8 cellular contexts compared by ENCODE assay signal in the genomic region with DNA sequence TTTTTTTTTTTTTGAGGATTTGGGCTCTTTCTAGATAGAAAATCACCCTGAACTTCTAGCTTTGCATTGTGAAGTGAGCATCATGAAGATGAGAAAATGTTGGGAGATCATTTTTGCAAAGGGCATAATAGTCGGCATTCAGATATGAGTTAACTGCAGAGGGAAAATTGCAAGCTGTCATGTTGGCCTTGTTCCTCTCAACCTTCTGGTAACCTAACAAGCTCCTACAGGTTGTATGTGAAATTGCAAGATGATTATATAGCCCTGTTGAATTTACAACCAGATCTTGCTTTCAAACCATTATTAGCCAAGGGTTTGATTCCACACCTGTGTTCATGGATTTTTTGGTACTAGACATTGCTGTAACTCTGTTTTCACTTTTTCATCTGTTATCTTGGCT. TPM values are rescaled to one million over a fixed set of nuclear protein-coding genes. Genes with fewer than 3 reads are reported as not detected.
A peak's percentile ranks its signal among the peaks of the same experiment; 100 is the strongest.
DNase-seq lines count a peak whose midpoint lies in the region; ATAC-seq, FAIRE-seq and TF ChIP-seq lines count a peak whose summit lies in the region.

No MANE protein-coding gene starts in this region.

- FAIRE-seq in keratinocyte (lab: Jason Lieb, UNC) (peak; percentile 81), kidney (lab: Jason Lieb, UNC) (no peak)

- peaks cover 59% of the 10 kb centered on the region for H3K4me1 Mint-ChIP-seq in activated B cell treated with CpG ODN at 0.5 μM for 24 hours

- ATAC-seq in activated B cell treated with CpG ODN at 0.5 μM for 24 hours (ENCODE audit: low read depth): peak; percentile 14

- H2AFZ ChIP-seq in KMS-11 (ENCODE audit: low read depth): no peak overlapping the region
- H2AFZ ChIP-seq in keratinocyte (ENCODE audit: control insufficient read depth, low read length): no peak overlapping the region

- TF ChIP-seq CTCF in KMS-11 (conservative IDR thresholded peaks at IDR 0.05; ENCODE audit: low read depth, low read length) (peak; percentile 42; the same call in 1 of the 2 replicates), activated B cell treated with CpG ODN at 0.5 μM for 24 hours (IDR thresholded peaks at IDR 0.05) (no peak), keratinocyte (optimal IDR thresholded peaks at IDR 0.05 in 1 of 3, IDR thresholded peaks at IDR 0.05 in 1 of 3, conservative IDR thresholded peaks at IDR 0.05 in 1 of 3; ENCODE audit: extremely low read depth in 1 of 3, insufficient read depth in 2 of 3, low read length in 3 of 3) (peak in 2 of 3 experiments; percentile 24 to 61), kidney (IDR thresholded peaks at IDR 0.05; ENCODE audit: borderline replicate concordance, extremely low read depth, insufficient read depth) (no peak)

- peaks cover 52% of the 10 kb centered on the region for H3K36me3 Mint-ChIP-seq in activated B cell treated with CpG ODN at 0.5 μM for 24 hours (ENCODE audit: low read depth)

- peaks cover 5% of the 10 kb centered on the region for H3K9me1 ChIP-seq in keratinocyte (ENCODE audit: control insufficient read depth, extremely low read depth, insufficient read depth, low read length)

- H3K4me2 ChIP-seq in KMS-11 (peak overlapping the region; percentile 88; the same call in 1 of the 2 replicates), keratinocyte (ENCODE audit: control insufficient read depth, extremely low read depth, insufficient read depth, low read depth, low read length) (peak overlapping the region; percentile 88)

- H3K4me1 ChIP-seq in KMS-11 (ENCODE audit: low read depth, poor library complexity, severe bottlenecking): peaks cover 39% of the 10 kb centered on the region
- H3K4me1 ChIP-seq in keratinocyte (ENCODE audit: control insufficient read depth, extremely low read depth, insufficient read depth, low read length): peaks cover 30% of the 10 kb centered on the region
- peaks cover 9 to 10% of the 10 kb centered on the region in 2 donors for H3K4me1 ChIP-seq in kidney (ENCODE audit: control insufficient read depth in 1 of 2, insufficient read depth in 1 of 2, low read depth in 1 of 2, low read length in 2 of 2)

- H3K27ac ChIP-seq in KMS-11 (no peak overlapping the region), keratinocyte (ENCODE audit: control insufficient read depth, insufficient read depth, low read length) (no peak overlapping the region), kidney (ENCODE audit: low read depth in 2 of 2, low read length in 2 of 2) (no peak overlapping the region)

- POLR2A ChIA-PET in activated B cell treated with CpG ODN at 0.5 μM for 24 hours (lab: Charles Lee): interaction anchor here (0.8 to 10.6 kb wide), 3 partner anchors 9 to 50 kb away, joined by 4 to 229 read pairs (median 145); a partner anchor contains a TSS

- H3K4me3 ChIP-seq in KMS-11 (IDR thresholded peaks at IDR 0.05; ENCODE audit: insufficient read depth, low read depth, low read length): no peak overlapping the region
- peak overlapping the region in 1 of 3 experiments; percentile 69 for H3K4me3 ChIP-seq in keratinocyte (ENCODE audit: control insufficient read depth in 2 of 3, extremely low read depth in 1 of 3, insufficient read depth in 2 of 3, low read depth in 1 of 3, low read length in 3 of 3)
- H3K4me3 ChIP-seq in kidney (ENCODE audit: low read length in 2 of 2): no peak overlapping the region

- H3K27ac Mint-ChIP-seq in activated B cell treated with CpG ODN at 0.5 μM for 24 hours: peak overlapping the region; percentile 41

- CTCF ChIA-PET in activated B cell treated with CpG ODN at 0.5 μM for 24 hours (lab: Charles Lee): interaction anchor here (0.6 to 4.7 kb wide), 13 partner anchors 19 to 171 kb away, joined by 3 to 40 read pairs (median 3); a partner anchor contains a TSS

- DNase-seq in NCI-H2227 (lab: John Stamatoyannopoulos, UW; ENCODE audit: unreplicated experiment) (peak; percentile 53), NCI-H2227 treated with DMSO at 0.1 percent for 48 hours (lab: John Stamatoyannopoulos, UW) (no peak), activated B cell treated with CpG ODN at 0.5 μM for 24 hours (no peak), keratinocyte (ENCODE audit: low read depth, low spot score) (peak; percentile 41), NCI-H2107 (lab: John Stamatoyannopoulos, UW) (no peak), kidney (no peak)
- DNase-seq in activated CD4-positive, CD25-positive, alpha-beta regulatory T cell treated with anti-CD3 and anti-CD28 coated beads, Interleukin-2, amount 50 U/mL, for 72 hours: no peak

- H3K36me3 ChIP-seq in KMS-11 (ENCODE audit: insufficient read depth) (peaks cover under 1% of the 10 kb centered on the region; the same call in 1 of the 2 replicates), keratinocyte (ENCODE audit: control insufficient read depth in 2 of 2, extremely low read depth in 1 of 2, insufficient read depth in 2 of 2, low read length in 2 of 2) (peaks cover 5 to 16% of the 10 kb centered on the region in 2 experiments), kidney (ENCODE audit: control insufficient read depth in 1 of 2, insufficient read depth in 2 of 2, low read length in 2 of 2) (peaks cover 1 to 8% of the 10 kb centered on the region in 2 donors)

- H4K20me1 ChIP-seq in KMS-11 (ENCODE audit: insufficient read depth) (peaks cover 10% of the 10 kb centered on the region), keratinocyte (ENCODE audit: control insufficient read depth, extremely low read depth, insufficient read depth, low read length) (peaks cover 6% of the 10 kb centered on the region)

- H3K9ac ChIP-seq in KMS-11 (no peak overlapping the region), keratinocyte (ENCODE audit: control insufficient read depth, extremely low read depth, insufficient read depth, low read length) (peak overlapping the region; percentile 4), kidney (ENCODE audit: low read length in 2 of 2) (no peak overlapping the region)

- intact Hi-C loops in activated B cell treated with CpG ODN at 0.5 μM for 24 hours (cut with micrococcal nuclease) (loop anchor here (5.0 kb wide), 1 partner anchor 248 kb away; no protein-coding TSS in a partner anchor), kidney (cut with DNase I) (no loop called here)

- dilution Hi-C loops in keratinocyte (cut with MboI; ENCODE audit: extremely low pct_ligation_motif_present, low sequenced_read_pairs): no loop called here

- H3K27me3 Mint-ChIP-seq in activated B cell treated with CpG ODN at 0.5 μM for 24 hours: no peaks in the 10 kb centered on the region

- H3K4me3 Mint-ChIP-seq in activated B cell treated with CpG ODN at 0.5 μM for 24 hours: peak overlapping the region; percentile 90

- H3K9me3 Mint-ChIP-seq in activated B cell treated with CpG ODN at 0.5 μM for 24 hours: no peaks in the 10 kb centered on the region

- no peaks in the 10 kb centered on the region for H3K9me3 ChIP-seq in keratinocyte (ENCODE audit: control insufficient read depth, low read depth, low read length)
- H3K9me3 ChIP-seq in kidney (ENCODE audit: control insufficient read depth in 1 of 2, low read length in 2 of 2): no peaks in the 10 kb centered on the region

- H3K27me3 ChIP-seq in KMS-11 (ENCODE audit: insufficient read depth, low read depth) (no peaks in the 10 kb centered on the region), keratinocyte (ENCODE audit: control insufficient read depth, extremely low read depth, insufficient read depth, low read length) (no peaks in the 10 kb centered on the region)

- peaks cover 47% of the 10 kb centered on the region for H3K79me2 ChIP-seq in KMS-11 (ENCODE audit: insufficient read depth, low read depth)
- peaks cover 64% of the 10 kb centered on the region for H3K79me2 ChIP-seq in keratinocyte (ENCODE audit: control insufficient read depth, insufficient read depth, low read length)

RNA-seq across cellular contexts. Expression of a gene that starts 2.2 kb away (rescaled TPM):
- total RNA-seq in activated B cell treated with CpG ODN at 0.5 μM for 24 hours (70.2 and 72.6 TPM in 2 replicates), kidney (39.1 TPM)
- polyA plus RNA-seq in keratinocyte (18.0 to 43.9 TPM (median 31.8 TPM) in 3 replicates), kidney (ENCODE audit: insufficient read depth, low read depth, low replicate concordance) (13.7 TPM)
- polyA plus RNA-seq in keratinocyte (2011; ENCODE audit: low read depth): 33.1 TPM
- polyA plus RNA-seq in keratinocyte (2011; cell fraction: cytosol; rRNA removed): 28.3 and 36.5 TPM in 2 replicates
- polyA plus RNA-seq in keratinocyte (2011; cell fraction: nucleus; rRNA removed): 28.0 and 33.4 TPM in 2 replicates
- 17.5 and 36.3 TPM in 2 replicates for polyA plus RNA-seq in keratinocyte (2012; ENCODE audit: low replicate concordance)
- 16.7 to 31.0 TPM (median 23.8 TPM) in 3 replicates for polyA minus RNA-seq in keratinocyte
- polyA minus RNA-seq in keratinocyte (2011; cell fraction: cytosol; rRNA and poly(A)+ RNA removed): 34.1 TPM
- polyA minus RNA-seq in keratinocyte (2011; cell fraction: nucleus; rRNA and poly(A)+ RNA removed): 16.0 and 25.8 TPM in 2 replicates

RNA-seq across cellular contexts. Expression of a gene that starts 32.7 kb away (rescaled TPM):
- total RNA-seq in activated B cell treated with CpG ODN at 0.5 μM for 24 hours (58.7 and 63.3 TPM in 2 replicates), kidney (40.4 TPM)
- polyA plus RNA-seq in keratinocyte (48.9 to 60.8 TPM (median 59.4 TPM) in 3 replicates), kidney (ENCODE audit: insufficient read depth, low read depth, low replicate concordance) (57.7 TPM)
- polyA plus RNA-seq in keratinocyte (2011; ENCODE audit: low read depth): 17.9 TPM
- 54.3 and 63.7 TPM in 2 replicates for polyA plus RNA-seq in keratinocyte (2011; cell fraction: cytosol; rRNA removed)
- polyA plus RNA-seq in keratinocyte (2011; cell fraction: nucleus; rRNA removed): 35.8 and 46.7 TPM in 2 replicates
- 36.7 and 62.0 TPM in 2 replicates for polyA plus RNA-seq in keratinocyte (2012; ENCODE audit: low replicate concordance)
- polyA minus RNA-seq in keratinocyte: 13.4 to 15.6 TPM (median 14.4 TPM) in 3 replicates
- polyA minus RNA-seq in keratinocyte (2011; cell fraction: cytosol; rRNA and poly(A)+ RNA removed): 20.3 TPM
- polyA minus RNA-seq in keratinocyte (2011; cell fraction: nucleus; rRNA and poly(A)+ RNA removed): 6.8 and 8.0 TPM in 2 replicates

RNA-seq across cellular contexts. Expression of a gene that starts 45.4 kb away (rescaled TPM):
- total RNA-seq in activated B cell treated with CpG ODN at 0.5 μM for 24 hours (75.8 and 81.6 TPM in 2 replicates), kidney (71.3 TPM)
- polyA plus RNA-seq in keratinocyte (51.7 to 81.7 TPM (median 73.9 TPM) in 3 replicates), kidney (ENCODE audit: insufficient read depth, low read depth, low replicate concordance) (133 TPM)
- 27.7 TPM for polyA plus RNA-seq in keratinocyte (2011; ENCODE audit: low read depth)
- polyA plus RNA-seq in keratinocyte (2011; cell fraction: cytosol; rRNA removed): 58.6 and 99.6 TPM in 2 replicates
- polyA plus RNA-seq in keratinocyte (2011; cell fraction: nucleus; rRNA removed): 63.3 and 92.1 TPM in 2 replicates
- polyA plus RNA-seq in keratinocyte (2012; ENCODE audit: low replicate concordance): 61.1 and 73.9 TPM in 2 replicates
- polyA minus RNA-seq in keratinocyte: 54.5 to 70.5 TPM (median 61.2 TPM) in 3 replicates
- 134 TPM for polyA minus RNA-seq in keratinocyte (2011; cell fraction: cytosol; rRNA and poly(A)+ RNA removed)
- 29.7 and 39.1 TPM in 2 replicates for polyA minus RNA-seq in keratinocyte (2011; cell fraction: nucleus; rRNA and poly(A)+ RNA removed)

RNA-seq across cellular contexts. Expression of a gene that starts 53.9 kb away (rescaled TPM):
- total RNA-seq in activated B cell treated with CpG ODN at 0.5 μM for 24 hours (1,956 and 2,021 TPM in 2 replicates), kidney (829 TPM)
- polyA plus RNA-seq in keratinocyte (1,640 to 2,447 TPM (median 1,913 TPM) in 3 replicates), kidney (ENCODE audit: insufficient read depth, low read depth, low replicate concordance) (2,056 TPM)
- 990 TPM for polyA plus RNA-seq in keratinocyte (2011; ENCODE audit: low read depth)
- polyA plus RNA-seq in keratinocyte (2011; cell fraction: cytosol; rRNA removed): 2,661 and 2,845 TPM in 2 replicates
- 618 and 843 TPM in 2 replicates for polyA plus RNA-seq in keratinocyte (2011; cell fraction: nucleus; rRNA removed)
- polyA plus RNA-seq in keratinocyte (2012; ENCODE audit: low replicate concordance): 2,405 and 3,359 TPM in 2 replicates
- polyA minus RNA-seq in keratinocyte: 477 to 652 TPM (median 620 TPM) in 3 replicates
- polyA minus RNA-seq in keratinocyte (2011; cell fraction: cytosol; rRNA and poly(A)+ RNA removed): 678 TPM
- polyA minus RNA-seq in keratinocyte (2011; cell fraction: nucleus; rRNA and poly(A)+ RNA removed): 138 and 247 TPM in 2 replicates

RNA-seq across cellular contexts. Expression of a gene that starts 55.0 kb away (rescaled TPM):
- total RNA-seq in activated B cell treated with CpG ODN at 0.5 μM for 24 hours: 15.9 and 16.4 TPM in 2 replicates
- polyA plus RNA-seq in keratinocyte: 52.8 to 68.3 TPM (median 66.9 TPM) in 3 replicates
- polyA plus RNA-seq in keratinocyte (2011; ENCODE audit: low read depth): 16.0 TPM
- 32.5 and 51.1 TPM in 2 replicates for polyA plus RNA-seq in keratinocyte (2011; cell fraction: cytosol; rRNA removed)
- 58.9 and 68.1 TPM in 2 replicates for polyA plus RNA-seq in keratinocyte (2011; cell fraction: nucleus; rRNA removed)
- polyA plus RNA-seq in keratinocyte (2012; ENCODE audit: low replicate concordance): 31.5 and 55.2 TPM in 2 replicates
- 37.5 to 51.9 TPM (median 38.4 TPM) in 3 replicates for polyA minus RNA-seq in keratinocyte
- polyA minus RNA-seq in keratinocyte (2011; cell fraction: cytosol; rRNA and poly(A)+ RNA removed): 36.4 TPM
- polyA minus RNA-seq in keratinocyte (2011; cell fraction: nucleus; rRNA and poly(A)+ RNA removed): 20.2 and 22.2 TPM in 2 replicates
- 68.1 TPM for total RNA-seq in kidney
- 73.7 TPM for polyA plus RNA-seq in kidney (ENCODE audit: insufficient read depth, low read depth, low replicate concordance)

Comparison
In these comparisons a context has a peak if more than half of its experiments do, and no peak if none do; other contexts are left out.
1. DNase-seq: peak in NCI-H2227 (single experiment) and keratinocyte (single experiment); none in NCI-H2227 treated with DMSO at 0.1 percent for 48 hours (single experiment), activated B cell treated with CpG ODN at 0.5 μM for 24 hours (single experiment), activated CD4-positive, CD25-positive, alpha-beta regulatory T cell treated with anti-CD3 and anti-CD28 coated beads, Interleukin-2, amount 50 U/mL, for 72 hours (single experiment), NCI-H2107 (single experiment) and kidney (single experiment).
2. CTCF ChIP-seq: peak in KMS-11 (single experiment) and keratinocyte (2 of 3); none in activated B cell treated with CpG ODN at 0.5 μM for 24 hours (single experiment) and kidney (single experiment).